21 cellular contexts compared by ENCODE assay signal in genomic region chr12:116855744-116856470, GRCh38. TPM values are rescaled to one million over a fixed set of nuclear protein-coding genes. Genes with fewer than 3 reads are reported as not detected.
A peak's percentile ranks its signal among the peaks of the same experiment; 100 is the strongest.
DNase-seq lines count a peak whose midpoint lies in the region; ATAC-seq and TF ChIP-seq lines count a peak whose summit lies in the region.
"Had no signal": no experiment of that assay in that cellular context is flagged by ENCODE, and none has a peak within 500 bp of the region (broad histone marks: within the 10 kb centered on the region; RNA-seq: fewer than 3 reads in every experiment).

No MANE protein-coding gene starts in this region.

- ATAC-seq in upper lobe of left lung (ENCODE audit: low FRiP score in 2 of 2): no peak
- ATAC-seq in HG02884 (IDR thresholded peaks at IDR 0.05; ENCODE audit: unreplicated experiment): no peak
- ATAC-seq: A549, Panc1 had no signal

- peaks cover 2% of the 10 kb centered on the region for H3K27me3 Mint-ChIP-seq in IgD-negative memory B cell

- no peaks in the 10 kb centered on the region for H3K36me3 ChIP-seq in mucosa of rectum (ENCODE audit: control insufficient read depth in 2 of 2, insufficient read depth in 2 of 2, low read length in 2 of 2)
- no peaks in the 10 kb centered on the region for H3K36me3 ChIP-seq in upper lobe of left lung
- H3K36me3 ChIP-seq in vagina: no peaks in the 10 kb centered on the region

- H3K9me3 Mint-ChIP-seq in IgD-negative memory B cell: no peaks in the 10 kb centered on the region
- H3K9me3 Mint-ChIP-seq: H9 had no signal

- 76 to 84% methylated on average over 15 to 16 of the region's 16 CpGs for WGBS in upper lobe of left lung, 2 donors

- no peak for TF ChIP-seq CTCF in upper lobe of left lung (IDR thresholded peaks at IDR 0.05)
- no peak for TF ChIP-seq CTCF in vagina (IDR thresholded peaks at IDR 0.05)

- DNase-seq in A172 (ENCODE audit: low spot score) (peak; percentile 35), astrocyte of the hippocampus (ENCODE audit: low read depth, low spot score) (peak; percentile 14), NOMO-1 (lab: John Stamatoyannopoulos, UW; ENCODE audit: unreplicated experiment in 2 of 2) (no peak), upper lobe of left lung (no peak), vagina (ENCODE audit: extremely low spot score in 2 of 2) (no peak)
- DNase-seq: DMS153, EL, H9, IMR-90, NCI-H1417, NCI-H1930, NCI-H774, SHP77, SK-N-SH had no signal

- no peak for TF ChIP-seq EP300 in upper lobe of left lung (IDR thresholded peaks at IDR 0.05)

- H3K27ac Mint-ChIP-seq in IgD-negative memory B cell: peak overlapping the region; percentile 39 to 96 (median 62)
- H3K27ac Mint-ChIP-seq: H9 had no signal

- peaks cover 27 to 33% (median 32%) of the 10 kb centered on the region in 3 donors for H3K4me1 Mint-ChIP-seq in IgD-negative memory B cell

- peaks cover 5% of the 10 kb centered on the region for H3K36me3 Mint-ChIP-seq in IgD-negative memory B cell

- H3K27me3 ChIP-seq in mucosa of rectum (ENCODE audit: control insufficient read depth in 2 of 2, insufficient read depth in 2 of 2, low read length in 2 of 2) (no peaks in the 10 kb centered on the region), upper lobe of left lung (no peaks in the 10 kb centered on the region), vagina (no peaks in the 10 kb centered on the region)

- H3K4me3 ChIP-seq in mucosa of rectum (ENCODE audit: low read length in 2 of 2): no peak overlapping the region
- H3K4me3 ChIP-seq in upper lobe of left lung: no peak overlapping the region
- no peak overlapping the region for H3K4me3 ChIP-seq in vagina
- H3K4me3 ChIP-seq: A549 had no signal

- intact Hi-C loops in vagina (cut with DNase I): no loop called here

- TF ChIP-seq POLR2A in upper lobe of left lung (IDR thresholded peaks at IDR 0.05): no peak
- TF ChIP-seq POLR2A in vagina (IDR thresholded peaks at IDR 0.05): no peak

- H3K27ac ChIP-seq in mucosa of rectum (ENCODE audit: low read depth in 2 of 2, low read length in 2 of 2) (peak overlapping the region; percentile 71 to 82), upper lobe of left lung (no peak overlapping the region), vagina (no peak overlapping the region)
- H3K27ac ChIP-seq: C4-2B had no signal

- peak overlapping the region in 1 of 4 donors; percentile 39 for H3K4me3 Mint-ChIP-seq in IgD-negative memory B cell
- H3K4me3 Mint-ChIP-seq: H9 had no signal

- H3K9me3 ChIP-seq in mucosa of rectum (ENCODE audit: control insufficient read depth in 2 of 2, low read length in 2 of 2): no peaks in the 10 kb centered on the region
- no peaks in the 10 kb centered on the region for H3K9me3 ChIP-seq in upper lobe of left lung
- no peaks in the 10 kb centered on the region for H3K9me3 ChIP-seq in vagina
- H3K9me3 ChIP-seq: A549, SK-N-SH had no signal

- H3K4me1 ChIP-seq in mucosa of rectum (ENCODE audit: control insufficient read depth in 2 of 2, insufficient read depth in 2 of 2, low read length in 2 of 2): peaks cover 8 to 14% of the 10 kb centered on the region in 2 donors
- H3K4me1 ChIP-seq in upper lobe of left lung: no peaks in the 10 kb centered on the region
- no peaks in the 10 kb centered on the region for H3K4me1 ChIP-seq in vagina

- H3K9ac ChIP-seq in mucosa of rectum (ENCODE audit: low read depth in 1 of 2, low read length in 2 of 2): peak overlapping the region in 1 of 2 donors; percentile 42
- H3K9ac ChIP-seq: SK-N-SH had no signal

RNA-seq across cellular contexts. Expression of gene HRK, which starts 25.3 kb away (rescaled TPM):
- total RNA-seq in A172 (2014; rRNA removed; shearing (Covaris generic)): 0.55 and 0.86 TPM in 2 replicates
- 3.7 TPM for polyA plus RNA-seq in IgD-negative memory B cell
- total RNA-seq in upper lobe of left lung (under 1 TPM in 3 of 6 donors, not detected in 3; 0.06 to 0.33 (median 0.13) TPM), vagina (not detected)
- total RNA-seq: IMR-90, LHCN-M2 had no signal
- polyA plus RNA-seq: IMR-90 had no signal

RNA-seq across cellular contexts. Expression of gene FBXW8, which starts 54.8 kb away (rescaled TPM):
- 15.4 and 16.8 TPM in 2 replicates for total RNA-seq in A172 (2014; rRNA removed; shearing (Covaris generic))
- 11.3 TPM for polyA plus RNA-seq in IgD-negative memory B cell
- total RNA-seq in upper lobe of left lung: 10 to 100 TPM; 14.7 to 52.4 (median 18.6) TPM
- total RNA-seq in vagina: 13.8 TPM

Comparison
In these comparisons a context has a peak if more than half of its experiments do, and no peak if none do; other contexts are left out.
1. DNase-seq: peak in A172 (single experiment) and astrocyte of the hippocampus (single experiment); none in NOMO-1 (0 of 2), upper lobe of left lung (0 of 2) and vagina (0 of 2).
2. H3K27ac ChIP-seq: peak in mucosa of rectum (2 of 2); none in upper lobe of left lung (0 of 4) and vagina (single experiment).